18 cellular contexts compared by ENCODE assay signal in the genomic region with DNA sequence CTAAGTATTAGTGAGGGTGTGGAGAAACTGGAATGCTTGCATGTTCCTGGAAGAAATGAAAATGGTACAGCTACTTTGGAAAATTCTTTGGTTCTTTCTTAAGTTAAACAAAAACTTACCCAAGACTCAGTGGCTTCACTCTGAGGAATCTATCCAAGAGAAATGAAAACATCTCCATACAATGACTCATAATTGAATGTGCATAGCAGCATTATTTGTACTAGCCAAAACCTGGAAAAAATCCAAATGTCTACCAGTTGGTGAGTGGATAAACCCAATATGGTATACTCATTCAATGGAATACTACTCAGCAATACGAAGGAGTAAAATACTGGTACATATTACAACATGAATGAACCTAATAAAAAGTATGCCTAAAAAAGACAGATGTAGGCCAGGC. TPM values are rescaled to one million over a fixed set of nuclear protein-coding genes. Genes with fewer than 3 reads are reported as not detected.
DNase-seq lines count a peak whose midpoint lies in the region; ATAC-seq, FAIRE-seq and TF ChIP-seq lines count a peak whose summit lies in the region.
"Had no signal": no experiment of that assay in that cellular context is flagged by ENCODE, and none has a peak within 500 bp of the region (broad histone marks: within the 10 kb centered on the region; RNA-seq: fewer than 3 reads in every experiment).

No MANE protein-coding gene starts in this region.

- no peak for TF ChIP-seq CTCF in HFFc6 (IDR thresholded peaks at IDR 0.05)
- TF ChIP-seq CTCF in astrocyte (IDR thresholded peaks at IDR 0.05; ENCODE audit: insufficient read depth, low read depth, low read length): no peak
- TF ChIP-seq CTCF in foreskin fibroblast (IDR thresholded peaks at IDR 0.05; ENCODE audit: low read depth, low read length): no peak

- no peaks in the 10 kb centered on the region for H3K79me2 ChIP-seq in ACC112 (ENCODE audit: control insufficient read depth, insufficient read depth, low read length, unreplicated experiment)
- H3K79me2 ChIP-seq in astrocyte (ENCODE audit: insufficient read depth, low read length): no peaks in the 10 kb centered on the region

- H3K4me3 ChIP-seq in ACC112 (ENCODE audit: low read depth, low read length) (no peak overlapping the region), astrocyte (ENCODE audit: insufficient read depth, low read depth, low read length) (no peak overlapping the region), foreskin fibroblast (ENCODE audit: low read depth in 1 of 2, low read length in 2 of 2) (no peak overlapping the region), H7 (ENCODE audit: insufficient read depth, low read depth, low read length) (no peak overlapping the region)
- H3K4me3 ChIP-seq: sigmoid colon had no signal

- no peaks in the 10 kb centered on the region for H3K9me3 ChIP-seq in astrocyte (ENCODE audit: insufficient read depth, low read depth, low read length)
- H3K9me3 ChIP-seq: Caco-2, sigmoid colon had no signal

- H3K4me1 Mint-ChIP-seq in HFFc6 (ENCODE audit: low read depth): peaks cover 10% of the 10 kb centered on the region
- no peaks in the 10 kb centered on the region for H3K4me1 Mint-ChIP-seq in astrocyte (ENCODE audit: low read depth, unreplicated experiment)
- peaks cover 5% of the 10 kb centered on the region for H3K4me1 Mint-ChIP-seq in stimulated activated naive CD8-positive, alpha-beta T cell treated with anti-CD3 and anti-CD28 coated beads, Interleukin-15, amount 100 ng/mL, for 72 hours
- H3K4me1 Mint-ChIP-seq: stimulated activated naive B cell treated with anti-CD40 and anti-IgM and Interleukin-4, amounts not matched to agents 10 μg/mL and 1 μg/mL and 100 μg/mL, for 72 hours had no signal

- H3K27ac ChIP-seq in ACC112 (ENCODE audit: low read depth, low read length): peak overlapping the region; percentile 15
- no peak overlapping the region for H3K27ac ChIP-seq in astrocyte (ENCODE audit: low read depth, low read length)
- H3K27ac ChIP-seq: sigmoid colon had no signal

- H3K27me3 ChIP-seq in ACC112 (ENCODE audit: insufficient read depth, low read length): peaks cover 10% of the 10 kb centered on the region; the same call in 1 of the 2 replicates
- peaks cover under 1% of the 10 kb centered on the region for H3K27me3 ChIP-seq in astrocyte (ENCODE audit: insufficient read depth, low read length)
- H3K27me3 ChIP-seq in H7 (ENCODE audit: control insufficient read depth, insufficient read depth, low read length): no peaks in the 10 kb centered on the region
- H3K27me3 ChIP-seq: sigmoid colon had no signal

- peaks cover 6% of the 10 kb centered on the region for H3K27me3 Mint-ChIP-seq in HFFc6 (ENCODE audit: insufficient read depth)
- H3K27me3 Mint-ChIP-seq in astrocyte (ENCODE audit: low read depth, unreplicated experiment): peaks cover 3% of the 10 kb centered on the region
- no peaks in the 10 kb centered on the region for H3K27me3 Mint-ChIP-seq in stimulated activated naive CD8-positive, alpha-beta T cell treated with anti-CD3 and anti-CD28 coated beads, Interleukin-15, amount 100 ng/mL, for 72 hours
- H3K27me3 Mint-ChIP-seq: stimulated activated naive B cell treated with anti-CD40 and anti-IgM and Interleukin-4, amounts not matched to agents 10 μg/mL and 1 μg/mL and 100 μg/mL, for 72 hours had no signal

- H2AFZ ChIP-seq in ACC112 (ENCODE audit: low read length, unreplicated experiment): no peak overlapping the region
- no peak overlapping the region for H2AFZ ChIP-seq in astrocyte (ENCODE audit: low read depth, low read length)

- H3K27ac Mint-ChIP-seq in HFFc6: no peak overlapping the region
- H3K27ac Mint-ChIP-seq in astrocyte (ENCODE audit: unreplicated experiment): no peak overlapping the region
- no peak overlapping the region for H3K27ac Mint-ChIP-seq in stimulated activated naive CD8-positive, alpha-beta T cell treated with anti-CD3 and anti-CD28 coated beads, Interleukin-15, amount 100 ng/mL, for 72 hours
- H3K27ac Mint-ChIP-seq: stimulated activated naive B cell treated with anti-CD40 and anti-IgM and Interleukin-4, amounts not matched to agents 10 μg/mL and 1 μg/mL and 100 μg/mL, for 72 hours; WTC11 had no signal

- H3K4me1 ChIP-seq in ACC112 (ENCODE audit: control insufficient read depth, insufficient read depth, low read length, unreplicated experiment) (peaks cover 6% of the 10 kb centered on the region), astrocyte (ENCODE audit: insufficient read depth, low read length) (no peaks in the 10 kb centered on the region)
- H3K4me1 ChIP-seq: Caco-2, sigmoid colon had no signal

- H3K9ac ChIP-seq in astrocyte (ENCODE audit: low read length): no peak overlapping the region

- H3K36me3 ChIP-seq in ACC112 (ENCODE audit: insufficient read depth, low read length): no peaks in the 10 kb centered on the region
- no peaks in the 10 kb centered on the region for H3K36me3 ChIP-seq in astrocyte (ENCODE audit: insufficient read depth, low read length)
- H3K36me3 ChIP-seq in H7 (replicated peaks; ENCODE audit: control insufficient read depth, insufficient read depth, low read length): no peaks in the 10 kb centered on the region
- H3K36me3 ChIP-seq: sigmoid colon had no signal

- no peak overlapping the region for H3K4me2 ChIP-seq in astrocyte (ENCODE audit: low read length)

- FAIRE-seq in astrocyte (lab: Jason Lieb, UNC): peak; percentile 17
- FAIRE-seq: H54 had no signal

- DNase-seq in HFFc6: peak; percentile 70
- DNase-seq in astrocyte (ENCODE audit: low read depth): peak; percentile 51
- DNase-seq in foreskin fibroblast: peak; percentile 77 to 86
- no peak for DNase-seq in stimulated activated naive CD8-positive, alpha-beta T cell treated with anti-CD3 and anti-CD28 coated beads, Interleukin-15, amount 100 ng/mL, for 72 hours
- no peak for DNase-seq in H7
- no peak for DNase-seq in activated gamma-delta T cell treated with Interleukin-2 at 50 U/mL for 16 hours
- DNase-seq in NCI-H1092 (lab: John Stamatoyannopoulos, UW): no peak
- DNase-seq: activated naive CD4-positive, alpha-beta T cell treated with anti-CD3 and anti-CD28 coated beads, Interleukin-2, amount 50 U/mL, for 16 hours; Caco-2; NCI-H1417; NCI-H446; OCI-M1; sigmoid colon; stimulated activated naive B cell treated with anti-CD40 and anti-IgM and Interleukin-4, amounts not matched to agents 10 μg/mL and 1 μg/mL and 100 μg/mL, for 72 hours; SW 1271 had no signal

- H4K20me1 ChIP-seq in astrocyte (ENCODE audit: insufficient read depth, low read length): no peaks in the 10 kb centered on the region

- no peak for ATAC-seq in stimulated activated naive CD8-positive, alpha-beta T cell treated with anti-CD3 and anti-CD28 coated beads, Interleukin-15, amount 100 ng/mL, for 72 hours
- ATAC-seq: stimulated activated naive B cell treated with anti-CD40 and anti-IgM and Interleukin-4, amounts not matched to agents 10 μg/mL and 1 μg/mL and 100 μg/mL, for 72 hours; WTC11 had no signal

- no peaks in the 10 kb centered on the region for H3K36me3 Mint-ChIP-seq in HFFc6 (ENCODE audit: low read depth)
- no peaks in the 10 kb centered on the region for H3K36me3 Mint-ChIP-seq in astrocyte (ENCODE audit: low read depth, unreplicated experiment)
- H3K36me3 Mint-ChIP-seq: WTC11 had no signal

- H3K4me3 Mint-ChIP-seq in HFFc6: no peak overlapping the region
- no peak overlapping the region for H3K4me3 Mint-ChIP-seq in astrocyte (ENCODE audit: unreplicated experiment)
- no peak overlapping the region for H3K4me3 Mint-ChIP-seq in stimulated activated naive CD8-positive, alpha-beta T cell treated with anti-CD3 and anti-CD28 coated beads, Interleukin-15, amount 100 ng/mL, for 72 hours
- H3K4me3 Mint-ChIP-seq: stimulated activated naive B cell treated with anti-CD40 and anti-IgM and Interleukin-4, amounts not matched to agents 10 μg/mL and 1 μg/mL and 100 μg/mL, for 72 hours; WTC11 had no signal

- H3K9me3 Mint-ChIP-seq in HFFc6: no peaks in the 10 kb centered on the region; the same call in 1 of the 2 replicates
- H3K9me3 Mint-ChIP-seq in astrocyte (ENCODE audit: unreplicated experiment): peaks cover 3% of the 10 kb centered on the region
- H3K9me3 Mint-ChIP-seq in stimulated activated naive CD8-positive, alpha-beta T cell treated with anti-CD3 and anti-CD28 coated beads, Interleukin-15, amount 100 ng/mL, for 72 hours: no peaks in the 10 kb centered on the region
- H3K9me3 Mint-ChIP-seq: stimulated activated naive B cell treated with anti-CD40 and anti-IgM and Interleukin-4, amounts not matched to agents 10 μg/mL and 1 μg/mL and 100 μg/mL, for 72 hours had no signal

RNA-seq across cellular contexts. Expression of a gene that starts 18.0 kb away (rescaled TPM):
- total RNA-seq in HFFc6 (2021; fragmentation: NEBNext Ultra II Directional; extraction: Animal tissue kit (Norgen Biotek cat#: 25700)): under 1 TPM; 0.13 to 0.37 (median 0.18) TPM
- 0.96 and 1.5 TPM in 2 replicates for total RNA-seq in astrocyte
- 1.3 and 2.0 TPM in 2 replicates for total RNA-seq in H7 (2014; rRNA removed; shearing (Covaris generic))

Comparison
In these comparisons a context has a peak if more than half of its experiments do, and no peak if none do; other contexts are left out.
1. DNase-seq: peak in HFFc6 (single experiment), astrocyte (single experiment) and foreskin fibroblast (2 of 2); none in stimulated activated naive CD8-positive, alpha-beta T cell treated with anti-CD3 and anti-CD28 coated beads, Interleukin-15, amount 100 ng/mL, for 72 hours (0 of 2), H7 (single experiment), activated gamma-delta T cell treated with Interleukin-2 at 50 U/mL for 16 hours (single experiment) and NCI-H1092 (single experiment).